ENCODE assay signal across 13 cellular contexts in genomic region chr20:4449977-4450715, GRCh38.
DNase-seq lines count a peak whose midpoint lies in the region; ATAC-seq, FAIRE-seq and TF ChIP-seq lines count a peak whose summit lies in the region.
"Had no signal": no experiment of that assay in that cellular context is flagged by ENCODE, and none has a peak within 500 bp of the region (broad histone marks: within the 10 kb centered on the region; RNA-seq: fewer than 3 reads in every experiment).

No MANE protein-coding gene starts in this region.

- no peaks in the 10 kb centered on the region for H3K4me1 Mint-ChIP-seq in immature natural killer cell
- H3K4me1 Mint-ChIP-seq: activated naive CD8-positive, alpha-beta T cell treated with anti-CD3 and anti-CD28 coated beads, Interleukin-2, amount 50 U/mL, for 24 hours had no signal

- TF ChIP-seq CTCF in GM12872 (IDR thresholded peaks at IDR 0.05; ENCODE audit: insufficient read depth, low read depth, low read length) (peak; percentile 14; the same call in 1 of the 3 replicates), omental fat pad (IDR thresholded peaks at IDR 0.05) (no peak), D721Med (IDR thresholded peaks at IDR 0.05; ENCODE audit: insufficient read depth, missing control alignments) (no peak)

- H3K36me3 Mint-ChIP-seq in immature natural killer cell = no peaks in the 10 kb centered on the region

- FAIRE-seq in D721Med (lab: Jason Lieb, UNC) = no peak

- H3K27ac ChIP-seq in epithelial cell of prostate = peak overlapping the region; percentile 89

- peak; percentile 48 for ATAC-seq in omental fat pad (ENCODE audit: low FRiP score)
- ATAC-seq in GM19395 (IDR thresholded peaks at IDR 0.05; ENCODE audit: unreplicated experiment) = no peak
- ATAC-seq: activated naive CD8-positive, alpha-beta T cell treated with anti-CD3 and anti-CD28 coated beads, Interleukin-2, amount 50 U/mL, for 24 hours had no signal

- H3K9me3 Mint-ChIP-seq in immature natural killer cell = no peaks in the 10 kb centered on the region
- H3K9me3 Mint-ChIP-seq: activated naive CD8-positive, alpha-beta T cell treated with anti-CD3 and anti-CD28 coated beads, Interleukin-2, amount 50 U/mL, for 24 hours; stimulated activated naive CD8-positive, alpha-beta T cell treated with anti-CD3 and anti-CD28 coated beads, Interleukin-15, Interleukin-2, amounts not matched to agents 100 ng/mL and 50 ng/mL, for 24 hours had no signal

- no peak overlapping the region for H3K4me3 Mint-ChIP-seq in immature natural killer cell
- H3K4me3 Mint-ChIP-seq: activated naive CD8-positive, alpha-beta T cell treated with anti-CD3 and anti-CD28 coated beads, Interleukin-2, amount 50 U/mL, for 24 hours; stimulated activated naive CD8-positive, alpha-beta T cell treated with anti-CD3 and anti-CD28 coated beads, Interleukin-15, Interleukin-2, amounts not matched to agents 100 ng/mL and 50 ng/mL, for 24 hours had no signal

- DNase-seq in NOMO-1 treated with dmso at 0.1 percent for 144 hours (lab: John Stamatoyannopoulos, UW; ENCODE audit: unreplicated experiment) = peak; percentile 15
- DNase-seq in epithelial cell of prostate (ENCODE audit: low read depth, low spot score) = no peak
- DNase-seq in omental fat pad (ENCODE audit: low spot score) = no peak
- DNase-seq in D721Med (ENCODE audit: insufficient read length, low spot score) = no peak
- DNase-seq in SW 1271 (lab: John Stamatoyannopoulos, UW) = no peak
- no peak for DNase-seq in immature natural killer cell
- DNase-seq: activated naive CD8-positive, alpha-beta T cell treated with anti-CD3 and anti-CD28 coated beads, Interleukin-2, amount 50 U/mL, for 24 hours; NCI-H2029 treated with DMSO at 0.1 percent for 48 hours; spleen; T1000 had no signal

- H3K27ac Mint-ChIP-seq in immature natural killer cell = no peak overlapping the region
- H3K27ac Mint-ChIP-seq: activated naive CD8-positive, alpha-beta T cell treated with anti-CD3 and anti-CD28 coated beads, Interleukin-2, amount 50 U/mL, for 24 hours; stimulated activated naive CD8-positive, alpha-beta T cell treated with anti-CD3 and anti-CD28 coated beads, Interleukin-15, Interleukin-2, amounts not matched to agents 100 ng/mL and 50 ng/mL, for 24 hours had no signal

- H3K27me3 Mint-ChIP-seq in immature natural killer cell (ENCODE audit: low read depth in 3 of 3) = peaks cover 0 to 8% (median 2%) of the 10 kb centered on the region in 3 donors
